12 cellular contexts compared by ENCODE assay signal in genomic region chr7:4236389-4236788, GRCh38.
DNase-seq lines count a peak whose midpoint lies in the region; ATAC-seq and TF ChIP-seq lines count a peak whose summit lies in the region.
"Had no signal": no experiment of that assay in that cellular context is flagged by ENCODE, and none has a peak within 500 bp of the region (broad histone marks: within the 10 kb centered on the region; RNA-seq: fewer than 3 reads in every experiment).

No MANE protein-coding gene starts in this region.

- no peaks in the 10 kb centered on the region for H3K27me3 Mint-ChIP-seq in chondrocyte (ENCODE audit: low read depth)
- H3K27me3 Mint-ChIP-seq: CD4-positive, alpha-beta T cell had no signal

- H3K4me3 ChIP-seq in heart left ventricle: no peak overlapping the region
- H3K4me3 ChIP-seq: GM12878, GM23248 had no signal

- no peaks in the 10 kb centered on the region for H3K36me3 Mint-ChIP-seq in chondrocyte (ENCODE audit: low read depth)

- intact Hi-C loops in cardiac septum (cut with DNase I) (no loop called here), heart left ventricle (cut with DNase I) (no loop called here), posterior vena cava (cut with DNase I) (no loop called here)

- H3K4me3 Mint-ChIP-seq in chondrocyte (ENCODE audit: unreplicated experiment): no peak overlapping the region
- H3K4me3 Mint-ChIP-seq: CD4-positive, alpha-beta T cell had no signal

- peak; percentile 54 for DNase-seq in cardiac septum (ENCODE audit: low spot score)
- no peak for DNase-seq in heart left ventricle
- DNase-seq in chondrocyte (ENCODE audit: low spot score): peak; percentile 59
- peak; percentile 58 for DNase-seq in posterior vena cava (ENCODE audit: low spot score)
- no peak for DNase-seq in SHP77 treated with DMSO at 0.1 percent for 48 hours (lab: John Stamatoyannopoulos, UW)
- no peak for DNase-seq in NCI-H1694 (lab: John Stamatoyannopoulos, UW)
- DNase-seq: C1 segment of cervical spinal cord; CD4-positive, alpha-beta T cell; DMS79; GM23248 had no signal

- H3K27ac Mint-ChIP-seq in chondrocyte (ENCODE audit: unreplicated experiment): no peak overlapping the region
- H3K27ac Mint-ChIP-seq: CD4-positive, alpha-beta T cell had no signal

- H3K9me3 Mint-ChIP-seq in chondrocyte (ENCODE audit: low read depth): no peaks in the 10 kb centered on the region
- H3K9me3 Mint-ChIP-seq: CD4-positive, alpha-beta T cell had no signal

- H3K27me3 ChIP-seq in heart left ventricle: no peaks in the 10 kb centered on the region

- no peak for TF ChIP-seq CTCF in heart left ventricle (IDR thresholded peaks at IDR 0.05)
- TF ChIP-seq CTCF in chondrocyte (IDR thresholded peaks at IDR 0.05): no peak

- 91 to 94% (median 92%) methylated on average over 12 of the region's 12 CpGs for WGBS in heart left ventricle, 4 donors

- H3K27ac ChIP-seq in heart left ventricle: no peak overlapping the region
- H3K27ac ChIP-seq: GM23248 had no signal

- no peaks in the 10 kb centered on the region for H3K36me3 ChIP-seq in heart left ventricle

- no peaks in the 10 kb centered on the region for H3K4me1 ChIP-seq in heart left ventricle

- no peaks in the 10 kb centered on the region for H3K9me3 ChIP-seq in heart left ventricle

- TF ChIP-seq POLR2A in heart left ventricle (IDR thresholded peaks at IDR 0.05): no peak

- no peak for ATAC-seq in heart left ventricle
- ATAC-seq in HG03045 (IDR thresholded peaks at IDR 0.05; ENCODE audit: unreplicated experiment): no peak
- ATAC-seq: GM12878 had no signal

- no peaks in the 10 kb centered on the region for H3K4me1 Mint-ChIP-seq in chondrocyte (ENCODE audit: low read depth)

Comparison
In these comparisons a context has a peak if more than half of its experiments do, and no peak if none do; other contexts are left out.
1. DNase-seq: peak in cardiac septum (single experiment), chondrocyte (single experiment) and posterior vena cava (single experiment); none in heart left ventricle (0 of 5), SHP77 treated with DMSO at 0.1 percent for 48 hours (single experiment) and NCI-H1694 (single experiment).